Comparison of ENCODE assay signal across 8 cellular contexts in genomic region chr4:73998040-73999011, GRCh38. TPM values are rescaled to one million over a fixed set of nuclear protein-coding genes. Genes with fewer than 3 reads are reported as not detected.
A peak's percentile ranks its signal among the peaks of the same experiment; 100 is the strongest.
DNase-seq lines count a peak whose midpoint lies in the region; ATAC-seq and TF ChIP-seq lines count a peak whose summit lies in the region.

CXCL5 (minus strand) TSS chr4:73998677; CDS start chr4:73998581, 96 bp downstream.

- TF ChIP-seq POLR2A in spleen (IDR thresholded peaks at IDR 0.05) (no peak), vagina (IDR thresholded peaks at IDR 0.05) (no peak)

- no peaks in the 10 kb centered on the region for H3K9me3 ChIP-seq in MG63
- H3K9me3 ChIP-seq in spleen, result no peaks in the 10 kb centered on the region
- no peaks in the 10 kb centered on the region for H3K9me3 ChIP-seq in vagina

- H3K27me3 ChIP-seq in MG63 (no peaks in the 10 kb centered on the region), spleen (replicated peaks in 1 of 7) (peaks cover 0 to 23% (median 12%) of the 10 kb centered on the region in 7 donors), vagina (no peaks in the 10 kb centered on the region)

- H3K4me3 ChIP-seq in MG63 (peak within 1 kb of the TSS; percentile 9), epithelial cell of esophagus (ENCODE audit: low read length) (peak within 1 kb of the TSS; percentile 34), spleen (peak within 1 kb of the TSS in 5 of 8 donors; percentile 10 to 53 (median 21)), vagina (peak within 1 kb of the TSS in 1 of 2 donors; percentile 6)

- no peak for ATAC-seq in GM21528 (IDR thresholded peaks at IDR 0.05; ENCODE audit: low FRiP score, unreplicated experiment)

- WGBS in spleen, 5 donors, result 15 to 27% (median 17%) methylated on average over 26 to 46 of the region's 46 CpGs

- peak; percentile 37 for TF ChIP-seq CTCF in epithelial cell of esophagus (IDR thresholded peaks at IDR 0.05; ENCODE audit: insufficient read depth, low read depth, low read length, missing control alignments)
- no peak for TF ChIP-seq CTCF in spleen (IDR thresholded peaks at IDR 0.05 in 8 of 11, conservative IDR thresholded peaks at IDR 0.05 in 3 of 11)
- no peak for TF ChIP-seq CTCF in vagina (IDR thresholded peaks at IDR 0.05)

- H3K36me3 ChIP-seq in MG63, result no peaks in the 10 kb centered on the region
- no peaks in the 10 kb centered on the region for H3K36me3 ChIP-seq in spleen
- no peaks in the 10 kb centered on the region for H3K36me3 ChIP-seq in vagina

- intact Hi-C loops in spleen (cut with DNase I; ENCODE audit: low total_unique reads) (no loop called here), vagina (cut with DNase I) (no loop called here)

- DNase-seq in MG63 (peak; percentile 41), epithelial cell of esophagus (ENCODE audit: low read depth) (peak; percentile 68), kidney tubule cell (ENCODE audit: low spot score) (peak; percentile 86), spleen (peak; percentile 76), Kasumi-1 (lab: John Stamatoyannopoulos, UW) (no peak), A172 (ENCODE audit: low spot score) (no peak), vagina (ENCODE audit: extremely low spot score in 2 of 2) (no peak)

- H3K27ac ChIP-seq in spleen, result no peak within 1 kb of the TSS
- no peak within 1 kb of the TSS for H3K27ac ChIP-seq in vagina

- peaks cover 0 to 11% (median 4%) of the 10 kb centered on the region in 6 donors for H3K4me1 ChIP-seq in spleen
- peaks cover 8% of the 10 kb centered on the region for H3K4me1 ChIP-seq in vagina

RNA-seq across cellular contexts. Expression of gene CXCL5, which starts in this region (rescaled TPM):
- 0.23 TPM in 1 of 2 replicates, not detected in the other for total RNA-seq in MG63 (2014; rRNA removed; shearing (Covaris generic); ENCODE audit: low replicate concordance)
- 1 to 10 TPM; 1.3 to 3.8 (median 2.4) TPM for total RNA-seq in spleen
- polyA plus RNA-seq in spleen, result 1 to 10 TPM in 2 of 3 donors, under 1 TPM in 1; 0.58 to 2.2 (median 1.1) TPM
- total RNA-seq in A172 (2014; rRNA removed; shearing (Covaris generic)), result not detected in 2 replicates
- total RNA-seq in vagina, result not detected

Comparison
In these comparisons a context has a peak if more than half of its experiments do, and no peak if none do; other contexts are left out.
1. Peak in DNase-seq and H3K4me3 ChIP-seq in MG63; RNA of the gene not detected or under 1 TPM.
2. DNase-seq: peak in epithelial cell of esophagus (single experiment), kidney tubule cell (single experiment) and spleen (single experiment); none in Kasumi-1 (0 of 2), A172 (single experiment) and vagina (0 of 2).